ENCODE assay signal across 8 cellular contexts in genomic region chr11:64240467-64241174, GRCh38. TPM values are rescaled to one million over a fixed set of nuclear protein-coding genes. Genes with fewer than 3 reads are reported as not detected.
DNase-seq lines count a peak whose midpoint lies in the region; ATAC-seq and TF ChIP-seq lines count a peak whose summit lies in the region.

Gene FKBP2 (plus strand): TSS chr11:64241095. CDS start chr11:64242388, 1,293 bp downstream.

- peaks cover 30% of the 10 kb centered on the region for H3K4me1 Mint-ChIP-seq in nephron progenitor cell
- H3K4me1 Mint-ChIP-seq in stimulated activated naive CD8-positive, alpha-beta T cell treated with anti-CD3 and anti-CD28 coated beads, Interleukin-15, amount 100 ng/mL, for 72 hours = peaks cover 79% of the 10 kb centered on the region

- peak; percentile 71 for ATAC-seq in stimulated activated naive CD8-positive, alpha-beta T cell treated with anti-CD3 and anti-CD28 coated beads, Interleukin-15, amount 100 ng/mL, for 72 hours

- no peaks in the 10 kb centered on the region for H3K9me3 Mint-ChIP-seq in nephron progenitor cell
- no peaks in the 10 kb centered on the region for H3K9me3 Mint-ChIP-seq in stimulated activated naive CD8-positive, alpha-beta T cell treated with anti-CD3 and anti-CD28 coated beads, Interleukin-15, amount 100 ng/mL, for 72 hours

- peaks cover 8% of the 10 kb centered on the region for H3K36me3 Mint-ChIP-seq in nephron progenitor cell (ENCODE audit: low read depth)

- H3K4me3 Mint-ChIP-seq in nephron progenitor cell = peak within 1 kb of the TSS; percentile 87
- peak within 1 kb of the TSS; percentile 82 to 93 for H3K4me3 Mint-ChIP-seq in stimulated activated naive CD8-positive, alpha-beta T cell treated with anti-CD3 and anti-CD28 coated beads, Interleukin-15, amount 100 ng/mL, for 72 hours

- H3K27me3 ChIP-seq in H7 (ENCODE audit: control insufficient read depth, insufficient read depth, low read length) = no peaks in the 10 kb centered on the region

- peak; percentile 97 for DNase-seq in ELR (ENCODE audit: low read depth)
- peak; percentile 100 for DNase-seq in H7
- peak; percentile 96 for DNase-seq in M059J (ENCODE audit: low read depth)
- DNase-seq in SHP77 (lab: John Stamatoyannopoulos, UW) = peak; percentile 92 to 96
- DNase-seq in activated effector memory CD4-positive, alpha-beta T cell treated with Interleukin-2 at 50 U/mL for 16 hours = peak; percentile 96
- peak; percentile 97 for DNase-seq in fibroblast of pulmonary artery (ENCODE audit: low read depth)
- peak; percentile 96 for DNase-seq in nephron progenitor cell
- DNase-seq in stimulated activated naive CD8-positive, alpha-beta T cell treated with anti-CD3 and anti-CD28 coated beads, Interleukin-15, amount 100 ng/mL, for 72 hours = peak; percentile 99

- H3K36me3 ChIP-seq in H7 (replicated peaks; ENCODE audit: control insufficient read depth, insufficient read depth, low read length) = peaks cover 18% of the 10 kb centered on the region

- H3K27ac Mint-ChIP-seq in nephron progenitor cell = peak within 1 kb of the TSS; percentile 97
- H3K27ac Mint-ChIP-seq in stimulated activated naive CD8-positive, alpha-beta T cell treated with anti-CD3 and anti-CD28 coated beads, Interleukin-15, amount 100 ng/mL, for 72 hours = peak within 1 kb of the TSS; percentile 92 to 97

- TF ChIP-seq CTCF in fibroblast of pulmonary artery (IDR thresholded peaks at IDR 0.05; ENCODE audit: low read length, missing control alignments) (no peak), nephron progenitor cell (IDR thresholded peaks at IDR 0.05) (no peak)

- H3K4me3 ChIP-seq in H7 (ENCODE audit: insufficient read depth, low read depth, low read length) (peak within 1 kb of the TSS; percentile 94), fibroblast of pulmonary artery (replicated peaks; ENCODE audit: low read depth, low read length) (peak within 1 kb of the TSS; percentile 84)

- H3K27me3 Mint-ChIP-seq in nephron progenitor cell (ENCODE audit: low read depth, poor library complexity) = no peaks in the 10 kb centered on the region
- no peaks in the 10 kb centered on the region for H3K27me3 Mint-ChIP-seq in stimulated activated naive CD8-positive, alpha-beta T cell treated with anti-CD3 and anti-CD28 coated beads, Interleukin-15, amount 100 ng/mL, for 72 hours

RNA-seq across cellular contexts. Expression of gene FKBP2, which starts in this region (rescaled TPM):
- 62.0 and 63.8 TPM in 2 replicates for total RNA-seq in H7 (2014; rRNA removed; shearing (Covaris generic))
- total RNA-seq in M059J (2014; rRNA removed; shearing (Covaris generic)) = 100 and 104 TPM in 2 replicates

Comparison
In these comparisons a context has a peak if more than half of its experiments do, and no peak if none do; other contexts are left out.
1. Peak in every context shown above with its lines: DNase-seq, ATAC-seq and H3K4me3 ChIP-seq.